1 cellular context compared by ENCODE assay signal in genomic region chr2:230225486-230225885, GRCh38.
TF ChIP-seq lines count a peak whose summit lies in the region.

Gene SP140 (plus strand): TSS chr2:230225736. CDS start chr2:230225845, 109 bp downstream.

TF ChIP-seq in GM12878, 131 proteins besides CTCF, POLR2A, EP300 and RAD21 (continued from another document):
- TF ChIP-seq SKIL (IDR thresholded peaks at IDR 0.05; ENCODE audit: low read depth, poor library complexity, severe bottlenecking) (no peak), SMAD1 (IDR thresholded peaks at IDR 0.05; ENCODE audit: low read depth, partially characterized antibody) (peak; percentile 45), NBN (IDR thresholded peaks at IDR 0.05) (peak; percentile 74)
